ENCODE assay signal across 8 cellular contexts in genomic region chr1:39195166-39196111, GRCh38. TPM values are rescaled to one million over a fixed set of nuclear protein-coding genes. Genes with fewer than 3 reads are reported as not detected.
DNase-seq lines count a peak whose midpoint lies in the region; ATAC-seq and TF ChIP-seq lines count a peak whose summit lies in the region.
"Had no signal": no experiment of that assay in that cellular context is flagged by ENCODE, and none has a peak within 500 bp of the region (broad histone marks: within the 10 kb centered on the region; RNA-seq: fewer than 3 reads in every experiment).

No MANE protein-coding gene starts in this region.

- H3K27ac ChIP-seq in HEK293 (ENCODE audit: extremely low read depth, low read depth, low read length): no peak overlapping the region

- H3K36me3 ChIP-seq in HEK293 (ENCODE audit: control insufficient read depth in 2 of 2, insufficient read depth in 1 of 2, low read length in 2 of 2): no peaks in the 10 kb centered on the region

- H3K4me3 Mint-ChIP-seq in activated B cell treated with CpG ODN at 0.5 μM for 24 hours: peak overlapping the region; percentile 13
- peak overlapping the region; percentile 21 to 66 for H3K4me3 Mint-ChIP-seq in stimulated activated naive CD8-positive, alpha-beta T cell treated with anti-CD3 and anti-CD28 coated beads, Interleukin-15, amount 100 ng/mL, for 72 hours

- H3K9me3 ChIP-seq in HEK293 (ENCODE audit: control insufficient read depth, insufficient read depth, low read depth, low read length): no peaks in the 10 kb centered on the region

- no peaks in the 10 kb centered on the region for H3K27me3 Mint-ChIP-seq in activated B cell treated with CpG ODN at 0.5 μM for 24 hours
- H3K27me3 Mint-ChIP-seq in stimulated activated naive CD8-positive, alpha-beta T cell treated with anti-CD3 and anti-CD28 coated beads, Interleukin-15, amount 100 ng/mL, for 72 hours: no peaks in the 10 kb centered on the region

- peak overlapping the region; percentile 13 for H3K27ac Mint-ChIP-seq in activated B cell treated with CpG ODN at 0.5 μM for 24 hours
- H3K27ac Mint-ChIP-seq in stimulated activated naive CD8-positive, alpha-beta T cell treated with anti-CD3 and anti-CD28 coated beads, Interleukin-15, amount 100 ng/mL, for 72 hours: peak overlapping the region; percentile 89 to 90

- CTCF ChIA-PET in HEK293 (lab: Yijun Ruan, JAX) (interaction anchor here (0.6 to 5.3 kb wide), 7 partner anchors 10 to 510 kb away, joined by 3 to 184 read pairs (median 3); partner anchors contain the start of gene MACF1), activated B cell treated with CpG ODN at 0.5 μM for 24 hours (lab: Charles Lee) (interaction anchor here (0.7 to 5.5 kb wide), 6 partner anchors 18 to 96 kb away, joined by 3 to 40 read pairs (median 4); no protein-coding TSS in a partner anchor)

- ATAC-seq in activated B cell treated with CpG ODN at 0.5 μM for 24 hours (ENCODE audit: low read depth) (no peak), HG02623 (IDR thresholded peaks at IDR 0.05; ENCODE audit: unreplicated experiment) (no peak)
- ATAC-seq in stimulated activated naive CD8-positive, alpha-beta T cell treated with anti-CD3 and anti-CD28 coated beads, Interleukin-15, amount 100 ng/mL, for 72 hours: peak; percentile 38

- H3K4me1 Mint-ChIP-seq in activated B cell treated with CpG ODN at 0.5 μM for 24 hours: peaks cover 76% of the 10 kb centered on the region
- H3K4me1 Mint-ChIP-seq in stimulated activated naive CD8-positive, alpha-beta T cell treated with anti-CD3 and anti-CD28 coated beads, Interleukin-15, amount 100 ng/mL, for 72 hours: peaks cover 84% of the 10 kb centered on the region

- in situ Hi-C loops in GM13976 (cut with MboI; ENCODE audit: low sequenced_read_pairs, unreplicated experiment): no loop called here

- TF ChIP-seq CTCF in HEK293 (tag by site-specific recombination; IDR thresholded peaks at IDR 0.05) (no peak), activated B cell treated with CpG ODN at 0.5 μM for 24 hours (IDR thresholded peaks at IDR 0.05) (no peak), fibroblast of the aortic adventitia (IDR thresholded peaks at IDR 0.05; ENCODE audit: insufficient read depth, low read length) (no peak), GM13976 (IDR thresholded peaks at IDR 0.05; ENCODE audit: borderline replicate concordance, control extremely low read depth, extremely low read depth, insufficient read depth, missing control alignments) (no peak)

- H3K4me3 ChIP-seq in HEK293 (ENCODE audit: low read depth, low read length) (no peak overlapping the region), fibroblast of the aortic adventitia (ENCODE audit: low read depth, low read length) (no peak overlapping the region)

- H3K4me1 ChIP-seq in HEK293 (ENCODE audit: control insufficient read depth, insufficient read depth, low read length): peaks cover 10% of the 10 kb centered on the region

- DNase-seq in activated B cell treated with CpG ODN at 0.5 μM for 24 hours (no peak), fibroblast of the aortic adventitia (ENCODE audit: low read depth) (peak; percentile 56), GM13976 (ENCODE audit: low spot score) (no peak), anterior cingulate cortex (lab: John Stamatoyannopoulos, UW) (no peak)
- no peak for DNase-seq in stimulated activated naive CD8-positive, alpha-beta T cell treated with anti-CD3 and anti-CD28 coated beads, Interleukin-15, amount 100 ng/mL, for 72 hours
- DNase-seq: NCI-H446 treated with DMSO at 0.1 percent for 48 hours had no signal

- POLR2A ChIA-PET in HEK293 (lab: Yijun Ruan, JAX) (interaction anchor here (2.1 kb wide), 1 partner anchor 9 kb away, joined by 4 read pairs; the partner anchor contains the start of gene MACF1), activated B cell treated with CpG ODN at 0.5 μM for 24 hours (lab: Charles Lee) (no interaction called here)

- intact Hi-C loops in activated B cell treated with CpG ODN at 0.5 μM for 24 hours (cut with micrococcal nuclease): loop anchor here (1.0 kb wide), 1 partner anchor 10 kb away; no protein-coding TSS in a partner anchor

- no peaks in the 10 kb centered on the region for H3K9me3 Mint-ChIP-seq in activated B cell treated with CpG ODN at 0.5 μM for 24 hours
- H3K9me3 Mint-ChIP-seq in stimulated activated naive CD8-positive, alpha-beta T cell treated with anti-CD3 and anti-CD28 coated beads, Interleukin-15, amount 100 ng/mL, for 72 hours: no peaks in the 10 kb centered on the region

- no peaks in the 10 kb centered on the region for H3K36me3 Mint-ChIP-seq in activated B cell treated with CpG ODN at 0.5 μM for 24 hours (ENCODE audit: low read depth)

TF ChIP-seq in HEK293, 187 proteins besides CTCF, POLR2A, EP300 and RAD21:
- TF ChIP-seq ZNF140 (tag by site-specific recombination; IDR thresholded peaks at IDR 0.05): no peak
- peak; percentile 32; the same call in 1 of the 2 replicates for TF ChIP-seq PRDM6 (tag by site-specific recombination; IDR thresholded peaks at IDR 0.05)
TF ChIP-seq in HEK293: peak in this region for 1.

RNA-seq across cellular contexts. Expression of gene MACF1, which starts 9.1 kb away (rescaled TPM):
- total RNA-seq in activated B cell treated with CpG ODN at 0.5 μM for 24 hours (235 and 286 TPM in 2 replicates), fibroblast of the aortic adventitia (ENCODE audit: low replicate concordance) (284 and 368 TPM in 2 replicates)
